In the genomic region with DNA sequence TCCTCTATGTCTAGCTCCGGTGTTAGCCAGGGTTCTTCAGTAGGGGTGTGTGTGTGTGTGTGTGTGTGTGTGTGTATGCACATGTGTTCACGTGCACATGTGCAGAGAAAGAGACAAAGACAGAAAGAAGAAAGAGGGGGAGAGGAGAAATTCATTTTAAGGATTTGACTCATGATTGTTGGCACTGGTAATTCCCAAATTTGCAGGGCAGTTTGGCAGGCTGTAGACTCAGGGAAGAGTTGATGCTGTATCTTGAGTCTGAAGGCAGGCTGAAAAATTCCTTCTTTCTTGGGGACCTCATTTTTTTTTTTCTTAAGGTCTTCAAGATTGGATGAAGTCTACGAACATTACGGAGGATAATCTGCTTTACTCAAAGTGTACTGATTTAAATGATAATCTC, we compare ENCODE assay signal across 34 cellular contexts.
"Had no signal": no experiment of that assay in that cellular context is flagged by ENCODE, and none has a peak within 500 bp of the region (broad histone marks: within the 10 kb centered on the region; RNA-seq: fewer than 3 reads in every experiment).

No MANE protein-coding gene starts in this region.

- ATAC-seq: activated naive CD4-positive, alpha-beta T cell treated with anti-CD3 and anti-CD28 coated beads, Interleukin-2, amount 50 U/mL, for 72 hours; activated naive CD8-positive, alpha-beta T cell treated with anti-CD3 and anti-CD28 coated beads, Interleukin-2, amount 50 U/mL, for 24 hours; activated T-cell treated with anti-CD3 and anti-CD28 coated beads, Interleukin-2, amount 50 U/mL, for 4 hours; body of pancreas; Panc1; Right ventricle myocardium inferior; T-cell had no signal

- H3K4me1 ChIP-seq: ascending aorta, body of pancreas had no signal

- H3K27ac ChIP-seq: ascending aorta, body of pancreas, SK-N-MC, VCaP had no signal

- H3K9me3 ChIP-seq: ascending aorta, body of pancreas had no signal

- H3K36me3 ChIP-seq: ascending aorta had no signal

- FAIRE-seq: bronchial epithelial cell, TTC549 had no signal

- H3K4me3 ChIP-seq: ascending aorta, body of pancreas, SK-N-MC had no signal

- DNase-seq: activated CD4-positive, alpha-beta memory T cell treated with anti-CD3 and anti-CD28 coated beads for 36 hours; activated CD4-positive, alpha-beta T cell treated with anti-CD3 and anti-CD28 coated beads, Interleukin-2, amount 10 ng/mL, durations not matched to agents 7 days and 5 days; activated CD4-positive, CD25-positive, alpha-beta regulatory T cell; activated CD8-positive, alpha-beta memory T cell treated with anti-CD3 and anti-CD28 coated beads for 24 hours; activated effector memory CD4-positive, alpha-beta T cell treated with anti-CD3 and anti-CD28 coated beads, Interleukin-2, amount 50 U/mL, for 16 hours; activated naive CD4-positive, alpha-beta T cell treated with Interleukin-2 at 50 U/mL for 16 hours; activated naive CD8-positive, alpha-beta T cell treated with anti-CD3 and anti-CD28 coated beads, Interleukin-2, amount 50 U/mL, for 24 hours; activated T-cell treated with anti-CD3 and anti-CD28 coated beads, Interleukin-2, amount 50 U/mL, for 4 hours; amniotic stem cell; body of pancreas; central memory CD4-positive, alpha-beta T cell; Karpas-422; NCI-H1092; NCI-H1417; NCI-H1930; NCI-H2107; NCI-H2171 treated with DMSO at 0.1 percent for 48 hours; NCI-H345; NCI-H510A; NCI-H526 treated with DMSO at 0.1 percent for 48 hours; NCI-H82; OCI-M1; RPMI8226; T-cell; T-helper 2 cell; T1000 had no signal

- H3K27me3 ChIP-seq: ascending aorta, body of pancreas had no signal
